4 cellular contexts compared by ENCODE assay signal in genomic region chr11:42058794-42059193, GRCh38.
TF ChIP-seq lines count a peak whose summit lies in the region.

No MANE protein-coding gene starts in this region.

TF ChIP-seq in HepG2, 621 proteins besides CTCF, POLR2A, EP300 and RAD21:
- no peak for TF ChIP-seq FIP1L1 (IDR thresholded peaks at IDR 0.05; ENCODE audit: borderline replicate concordance, insufficient read depth, low read depth, low read length)
- no peak for TF ChIP-seq GLMP (CRISPR knock-in tag; IDR thresholded peaks at IDR 0.05; ENCODE audit: borderline replicate concordance)
- peak; percentile 57 to 84; a peak in 3 of 4 replicates for TF ChIP-seq MAFK (conservative IDR thresholded peaks at IDR 0.05 in 1 of 2, IDR thresholded peaks at IDR 0.05 in 1 of 2; ENCODE audit: low read length in 2 of 2)
- no peak for TF ChIP-seq EHMT2 (IDR thresholded peaks at IDR 0.05; ENCODE audit: borderline replicate concordance, low read depth, low read length)
- no peak for TF ChIP-seq ZNF749 (CRISPR knock-in tag; IDR thresholded peaks at IDR 0.05; ENCODE audit: borderline replicate concordance)
- peak; percentile 73 for TF ChIP-seq MAFF (IDR thresholded peaks at IDR 0.05; ENCODE audit: low read depth, low read length)
- no peak for TF ChIP-seq ZFY (CRISPR knock-in tag; IDR thresholded peaks at IDR 0.05)

TF ChIP-seq in A549, 52 proteins besides CTCF, POLR2A, EP300 and RAD21:
- TF ChIP-seq MAFK (IDR thresholded peaks at IDR 0.05; ENCODE audit: partially characterized antibody) (peak; percentile 72), PBX3 (IDR thresholded peaks at IDR 0.05) (no peak)

TF ChIP-seq in IMR-90, 13 proteins besides CTCF, POLR2A, EP300 and RAD21:
- TF ChIP-seq USF2 (IDR thresholded peaks at IDR 0.05; ENCODE audit: low read depth, low read length): no peak
- peak; percentile 74 for TF ChIP-seq MAFK (IDR thresholded peaks at IDR 0.05; ENCODE audit: low read depth, low read length)
TF ChIP-seq in IMR-90: peak in this region for 1.

TF ChIP-seq in K562, 482 proteins besides CTCF, POLR2A, EP300 and RAD21:
- TF ChIP-seq ZNF316 (IDR thresholded peaks at IDR 0.05): peak; percentile 58
- TF ChIP-seq FOXK2 (conservative IDR thresholded peaks at IDR 0.05 in 1 of 2, IDR thresholded peaks at IDR 0.05 in 1 of 2; ENCODE audit: low read depth in 2 of 2): no peak
- TF ChIP-seq ZSCAN29 (IDR thresholded peaks at IDR 0.05): no peak
- TF ChIP-seq MAFG (tag; conservative IDR thresholded peaks at IDR 0.05): peak; percentile 65
- TF ChIP-seq MAFF (IDR thresholded peaks at IDR 0.05; ENCODE audit: low read length): peak; percentile 43
- peak; percentile 41; the same call in 1 of the 2 replicates for TF ChIP-seq MAFK (IDR thresholded peaks at IDR 0.05; ENCODE audit: low read length)
- no peak for TF ChIP-seq EWSR1 (IDR thresholded peaks at IDR 0.05; ENCODE audit: borderline replicate concordance, low read depth, partially characterized antibody)
